ENCODE assay signal across 7 cellular contexts in the genomic region with DNA sequence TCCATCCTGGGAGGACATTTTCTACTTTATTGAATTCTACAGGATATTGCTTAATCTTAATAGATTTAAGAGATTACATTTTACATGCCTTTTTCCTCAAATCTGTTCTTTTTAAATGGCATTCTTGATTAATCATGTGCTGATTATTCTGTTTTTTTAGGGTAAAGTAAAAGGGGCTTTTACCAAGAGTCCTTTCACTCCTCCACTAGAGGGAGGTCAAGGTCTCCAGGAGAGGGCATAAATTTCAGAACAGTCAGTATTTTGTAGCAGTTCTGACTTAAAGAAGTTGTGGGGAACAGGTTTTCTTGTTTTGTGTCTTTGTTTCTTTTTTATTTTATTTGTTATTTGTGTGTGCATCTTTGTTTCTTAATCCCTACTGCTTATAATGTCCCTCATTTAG. TPM values are rescaled to one million over a fixed set of nuclear protein-coding genes. Genes with fewer than 3 reads are reported as not detected.
DNase-seq lines count a peak whose midpoint lies in the region; ATAC-seq and TF ChIP-seq lines count a peak whose summit lies in the region.

No MANE protein-coding gene starts in this region.

- no peak overlapping the region for H2BK15ac ChIP-seq in mesenchymal stem cell (ENCODE audit: low read depth, poor library complexity, severe bottlenecking)

- H3K4me3 ChIP-seq in MM.1S (ENCODE audit: low read length) (no peak overlapping the region), mesenchymal stem cell (ENCODE audit: insufficient read depth in 1 of 2, low read depth in 1 of 2, low read length in 2 of 2) (no peak overlapping the region), stomach (no peak overlapping the region)

- in situ Hi-C loops in GM13976 (cut with MboI; ENCODE audit: low sequenced_read_pairs, unreplicated experiment) = no loop called here

- H3K23ac ChIP-seq in mesenchymal stem cell (ENCODE audit: low read length in 2 of 2) = no peak overlapping the region

- TF ChIP-seq POLR2A in stomach (IDR thresholded peaks at IDR 0.05) = no peak

- H3K4me2 ChIP-seq in MM.1S (ENCODE audit: low read depth, low read length) = no peak overlapping the region
- H3K4me2 ChIP-seq in mesenchymal stem cell (ENCODE audit: low read length, poor library complexity, severe bottlenecking) = no peak overlapping the region

- no peaks in the 10 kb centered on the region for H4K20me1 ChIP-seq in MM.1S (ENCODE audit: insufficient read depth, low read length)

- H2AK5ac ChIP-seq in mesenchymal stem cell (ENCODE audit: low read length, severe bottlenecking) = no peak overlapping the region

- H4K91ac ChIP-seq in mesenchymal stem cell (ENCODE audit: low read length) = no peak overlapping the region

- H3K4ac ChIP-seq in mesenchymal stem cell (ENCODE audit: low read depth in 1 of 2, low read length in 2 of 2) = no peak overlapping the region

- H2BK12ac ChIP-seq in mesenchymal stem cell (ENCODE audit: low read length in 2 of 2) = no peak overlapping the region

- H3K14ac ChIP-seq in mesenchymal stem cell (ENCODE audit: low read length in 2 of 2) = no peak overlapping the region

- intact Hi-C loops in stomach (cut with DNase I; ENCODE audit: low total_unique reads) = no loop called here

- TF ChIP-seq CTCF in GM13976 (IDR thresholded peaks at IDR 0.05; ENCODE audit: borderline replicate concordance, control extremely low read depth, extremely low read depth, insufficient read depth, missing control alignments) = peak; percentile 17
- peak; percentile 54 for TF ChIP-seq CTCF in MM.1S (IDR thresholded peaks at IDR 0.05; ENCODE audit: low read length)
- peak in 3 of 7 experiments; percentile 25 to 49 (median 46) for TF ChIP-seq CTCF in stomach (IDR thresholded peaks at IDR 0.05)

- H2BK120ac ChIP-seq in mesenchymal stem cell (ENCODE audit: low read depth, low read length) = no peak overlapping the region

- no peak overlapping the region for H2BK5ac ChIP-seq in mesenchymal stem cell (ENCODE audit: low read depth, low read length, poor library complexity, severe bottlenecking)

- H4K8ac ChIP-seq in mesenchymal stem cell (ENCODE audit: low read length) = no peak overlapping the region

- no peaks in the 10 kb centered on the region for H3F3A ChIP-seq in MM.1S (ENCODE audit: insufficient read depth, low read length)

- peaks cover 7% of the 10 kb centered on the region for H3K79me1 ChIP-seq in mesenchymal stem cell (replicated peaks; ENCODE audit: low read length, poor library complexity, severe bottlenecking)

- H3K4me1 ChIP-seq in MM.1S (ENCODE audit: low read length) = peaks cover 3% of the 10 kb centered on the region; the same call in 1 of the 2 replicates
- H3K4me1 ChIP-seq in mesenchymal stem cell (ENCODE audit: control insufficient read depth, insufficient read depth, low read depth, low read length) = no peaks in the 10 kb centered on the region
- H3K4me1 ChIP-seq in stomach = peaks cover 0 to 27% (median 7%) of the 10 kb centered on the region in 4 donors

- DNase-seq in GM13976 (ENCODE audit: low spot score) = no peak
- peak; percentile 19 for DNase-seq in MM.1S
- peak; percentile 4 for DNase-seq in central memory CD4-positive, alpha-beta T cell
- DNase-seq in mesenchymal stem cell = peak; percentile 48
- DNase-seq in NCI-H1436 treated with DMSO at 0.1 percent for 48 hours (lab: John Stamatoyannopoulos, UW) = no peak
- DNase-seq in stomach = no peak

- no peaks in the 10 kb centered on the region for H3K79me2 ChIP-seq in MM.1S (ENCODE audit: low read length)

- H3K18ac ChIP-seq in mesenchymal stem cell (ENCODE audit: low read depth in 1 of 2, low read length in 2 of 2) = no peak overlapping the region

- H2AFZ ChIP-seq in MM.1S (ENCODE audit: low read length) (no peak overlapping the region), mesenchymal stem cell (ENCODE audit: low read depth, low read length) (no peak overlapping the region)

- no peak overlapping the region for H3K9ac ChIP-seq in MM.1S (ENCODE audit: low read length)
- H3K9ac ChIP-seq in mesenchymal stem cell (ENCODE audit: low read length) = no peak overlapping the region

- no peaks in the 10 kb centered on the region for H3K27me3 ChIP-seq in MM.1S (replicated peaks; ENCODE audit: insufficient read depth, low read length)
- no peaks in the 10 kb centered on the region for H3K27me3 ChIP-seq in mesenchymal stem cell (ENCODE audit: control insufficient read depth in 1 of 2, insufficient read depth in 1 of 2, low read length in 2 of 2)
- H3K27me3 ChIP-seq in stomach = no peaks in the 10 kb centered on the region

- H3K36me3 ChIP-seq in MM.1S (replicated peaks; ENCODE audit: insufficient read depth, low read length) = peaks cover 26% of the 10 kb centered on the region
- H3K36me3 ChIP-seq in mesenchymal stem cell (ENCODE audit: control insufficient read depth in 1 of 2, insufficient read depth in 2 of 2, low read depth in 1 of 2, low read length in 2 of 2) = peaks cover 5 to 100% of the 10 kb centered on the region in 2 experiments
- peaks cover 46 to 100% (median 95%) of the 10 kb centered on the region in 4 donors for H3K36me3 ChIP-seq in stomach

- TF ChIP-seq EP300 in stomach (IDR thresholded peaks at IDR 0.05) = no peak

- no peak overlapping the region for H3K27ac ChIP-seq in MM.1S (ENCODE audit: low read length)
- H3K27ac ChIP-seq in mesenchymal stem cell (ENCODE audit: low read length, poor library complexity, severe bottlenecking) = no peak overlapping the region
- no peak overlapping the region for H3K27ac ChIP-seq in stomach

- no peaks in the 10 kb centered on the region for H3K9me3 ChIP-seq in MM.1S (replicated peaks; ENCODE audit: insufficient read depth, low read length)
- no peaks in the 10 kb centered on the region for H3K9me3 ChIP-seq in mesenchymal stem cell (ENCODE audit: control insufficient read depth, low read length)
- H3K9me3 ChIP-seq in stomach = no peaks in the 10 kb centered on the region

- no peak for ATAC-seq in GM21737 (IDR thresholded peaks at IDR 0.05; ENCODE audit: unreplicated experiment)

- H3K9me2 ChIP-seq in MM.1S (replicated peaks; ENCODE audit: insufficient read depth, low read length) = no peaks in the 10 kb centered on the region

RNA-seq across cellular contexts. Expression of a gene that starts 25.4 kb away (rescaled TPM):
- 27.2 TPM for polyA plus RNA-seq in mesenchymal stem cell (2013, experiment 1 of 2)
- 27.3 TPM for polyA plus RNA-seq in mesenchymal stem cell (2013, experiment 2 of 2)
- 10 to 100 TPM in 4 of 5 donors, 1 to 10 TPM in 1; 6.1 to 89.9 (median 66.9) TPM for total RNA-seq in stomach
- 10 to 100 TPM; 12.1 to 21.4 (median 14.0) TPM for polyA plus RNA-seq in stomach

Comparison
In these comparisons a context has a peak if more than half of its experiments do, and no peak if none do; other contexts are left out.
1. DNase-seq: peak in MM.1S (single experiment), central memory CD4-positive, alpha-beta T cell (single experiment) and mesenchymal stem cell (single experiment); none in GM13976 (single experiment), NCI-H1436 treated with DMSO at 0.1 percent for 48 hours (single experiment) and stomach (single experiment).